ENCODE assay signal across 10 cellular contexts in the genomic region with DNA sequence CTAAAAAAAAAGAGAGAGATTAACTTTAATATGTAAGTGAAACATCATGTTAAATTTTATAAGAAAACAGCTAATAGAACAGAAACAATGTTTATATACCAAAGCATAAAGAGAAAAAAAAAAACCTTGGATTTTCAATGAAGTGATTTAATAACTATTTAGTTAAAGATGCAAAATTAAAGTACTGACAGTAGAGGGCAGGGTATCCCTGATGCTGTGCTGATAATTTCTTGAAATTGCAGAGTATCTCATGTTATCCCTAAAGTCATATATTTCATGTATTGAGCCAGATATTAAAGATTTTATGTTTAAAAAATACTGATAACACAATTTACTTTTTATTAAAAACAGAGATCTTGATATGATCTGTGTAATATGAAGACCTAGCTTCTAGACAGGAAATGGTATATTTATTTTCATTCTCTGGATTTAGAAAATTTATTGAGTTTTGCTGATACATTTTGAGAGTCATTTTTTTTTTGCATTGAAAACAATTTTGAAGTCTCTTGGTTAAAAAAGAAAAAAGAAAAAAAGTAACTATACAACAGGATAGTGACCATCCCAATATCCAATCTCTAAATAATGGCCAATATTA.
A peak's percentile ranks its signal among the peaks of the same experiment; 100 is the strongest.
DNase-seq lines count a peak whose midpoint lies in the region; ATAC-seq and TF ChIP-seq lines count a peak whose summit lies in the region.
"Had no signal": no experiment of that assay in that cellular context is flagged by ENCODE, and none has a peak within 500 bp of the region (broad histone marks: within the 10 kb centered on the region; RNA-seq: fewer than 3 reads in every experiment).

No MANE protein-coding gene starts in this region.

- in situ Hi-C loops in KBM-7 (cut with MboI; ENCODE audit: low pct_unique_long_range_greater_than_20kb, low sequenced_read_pairs) (no loop called here), astrocyte of the spinal cord (cut with HindIII; ENCODE audit: low sequenced_read_pairs) (no loop called here)

- H3K27ac ChIP-seq in AG04450 (ENCODE audit: low read depth, low read length) (no peak overlapping the region), left lung (no peak overlapping the region), substantia nigra (ENCODE audit: low read depth, low read length, poor library complexity, severe bottlenecking) (no peak overlapping the region)
- H3K27ac ChIP-seq: HL-60 had no signal

- POLR2A ChIA-PET in AG04450 (lab: Yijun Ruan, JAX), result interaction anchor here (0.5 kb wide), 1 partner anchor 393 kb away, joined by 11 read pairs; no protein-coding TSS in a partner anchor

- no peaks in the 10 kb centered on the region for H3K4me1 ChIP-seq in left lung

- H3K27me3 ChIP-seq in AG04450 (ENCODE audit: control insufficient read depth, insufficient read depth, low read length), result no peaks in the 10 kb centered on the region
- H3K27me3 ChIP-seq in left lung, result no peaks in the 10 kb centered on the region

- H3K4me3 ChIP-seq in AG04450 (ENCODE audit: low read depth, low read length) (no peak overlapping the region), astrocyte of the spinal cord (ENCODE audit: low read depth, low read length) (no peak overlapping the region), left lung (no peak overlapping the region)

- no peaks in the 10 kb centered on the region for H3K36me3 ChIP-seq in left lung

- CTCF ChIA-PET in AG04450 (lab: Charles Lee), result interaction anchor here (0.6 to 4.7 kb wide), 19 partner anchors 9 to 1323 kb away, joined by 3 to 36 read pairs (median 4); no protein-coding TSS in a partner anchor

- ATAC-seq in left lung, result peak; percentile 32
- ATAC-seq in HG03460 (IDR thresholded peaks at IDR 0.05; ENCODE audit: unreplicated experiment), result no peak
- ATAC-seq: stimulated activated memory B cell treated with anti-CD40 and anti-IgM and Interleukin-4, amounts not matched to agents 10 μg/mL and 1 μg/mL and 100 μg/mL, for 72 hours had no signal

- no peak for DNase-seq in AG04450 (ENCODE audit: low read depth, low spot score)
- DNase-seq in KBM-7, result peak; percentile 8
- peak; percentile 52 for DNase-seq in astrocyte of the spinal cord (ENCODE audit: low read depth, low spot score)
- DNase-seq in left lung, result no peak
- no peak for DNase-seq in H4 (ENCODE audit: low spot score)
- DNase-seq in substantia nigra (lab: John Stamatoyannopoulos, UW), result no peak
- no peak for DNase-seq in NCI-H510A treated with DMSO at 0.1 percent for 48 hours (lab: John Stamatoyannopoulos, UW)

- intact Hi-C loops in left lung (cut with DNase I), result no loop called here

- TF ChIP-seq CTCF in AG04450 (IDR thresholded peaks at IDR 0.05; ENCODE audit: low read depth, low read length) (peak; percentile 60), astrocyte of the spinal cord (IDR thresholded peaks at IDR 0.05; ENCODE audit: low read depth, low read length) (peak; percentile 53), left lung (IDR thresholded peaks at IDR 0.05) (peak in 1 of 2 donors; percentile 31)

- H3K9me3 ChIP-seq in AG04450 (ENCODE audit: control insufficient read depth, insufficient read depth, low read length) (no peaks in the 10 kb centered on the region), left lung (no peaks in the 10 kb centered on the region)

Comparison
In these comparisons a context has a peak if more than half of its experiments do, and no peak if none do; other contexts are left out.
1. DNase-seq: peak in KBM-7 (single experiment) and astrocyte of the spinal cord (single experiment); none in AG04450 (single experiment), left lung (0 of 2), H4 (single experiment), substantia nigra (0 of 49) and NCI-H510A treated with DMSO at 0.1 percent for 48 hours (single experiment).